ENCODE assay signal across 8 cellular contexts in genomic region chr9:122213102-122213588, GRCh38. TPM values are rescaled to one million over a fixed set of nuclear protein-coding genes. Genes with fewer than 3 reads are reported as not detected.
DNase-seq lines count a peak whose midpoint lies in the region; ATAC-seq, FAIRE-seq and TF ChIP-seq lines count a peak whose summit lies in the region.
"Had no signal": no experiment of that assay in that cellular context is flagged by ENCODE, and none has a peak within 500 bp of the region (broad histone marks: within the 10 kb centered on the region; RNA-seq: fewer than 3 reads in every experiment).

No MANE protein-coding gene starts in this region.

- H3K36me3 ChIP-seq in IMR-90 (ENCODE audit: control insufficient read depth, insufficient read depth, low read length): no peaks in the 10 kb centered on the region
- no peaks in the 10 kb centered on the region for H3K36me3 ChIP-seq in osteoblast (ENCODE audit: insufficient read depth, low read length)

- no peak overlapping the region for H3K4me2 ChIP-seq in IMR-90 (ENCODE audit: low read depth, low read length)
- H3K4me2 ChIP-seq in osteoblast (ENCODE audit: insufficient read depth, low read length): peak overlapping the region; percentile 48

- POLR2A ChIA-PET in IMR-90 (lab: Charles Lee; ENCODE audit: unreplicated experiment): no interaction called here

- H2AFZ ChIP-seq in IMR-90 (replicated peaks; ENCODE audit: low read length, poor library complexity) (peak overlapping the region; percentile 84), osteoblast (ENCODE audit: low read length) (no peak overlapping the region)

- H2AK5ac ChIP-seq in IMR-90 (ENCODE audit: low read depth, low read length): no peak overlapping the region

- H2BK15ac ChIP-seq in IMR-90 (ENCODE audit: low read depth, low read length): no peak overlapping the region

- H3K4me3 Mint-ChIP-seq in brain: peak overlapping the region; percentile 54 to 79 (median 75)

- FAIRE-seq in H54 (lab: Jason Lieb, UNC): no peak
- FAIRE-seq: GM12878 had no signal

- no peak for TF ChIP-seq POLR2A in IMR-90 (IDR thresholded peaks at IDR 0.05; ENCODE audit: low read depth, low read length)
- no peak for TF ChIP-seq POLR2A in H54 (IDR thresholded peaks at IDR 0.05; ENCODE audit: low read depth, low read length)

- no peak overlapping the region for H3K18ac ChIP-seq in IMR-90 (ENCODE audit: low read depth, low read length)

- intact Hi-C loops in IMR-90 (cut with micrococcal nuclease): no loop called here

- H3K4me3 ChIP-seq in IMR-90 (ENCODE audit: insufficient read depth, low read depth, low read length): no peak overlapping the region
- H3K4me3 ChIP-seq in osteoblast (ENCODE audit: insufficient read depth, low read length): no peak overlapping the region
- H3K4me3 ChIP-seq: GM12878 had no signal

- CTCF ChIA-PET in IMR-90 (lab: Yijun Ruan, JAX): no interaction called here

- H2BK20ac ChIP-seq in IMR-90 (ENCODE audit: low read depth, low read length): no peak overlapping the region

- dilution Hi-C loops in IMR-90 (cut with HindIII; ENCODE audit: low sequenced_read_pairs, unreplicated experiment): no loop called here

- H3K9ac ChIP-seq in IMR-90 (ENCODE audit: low read depth, low read length): no peak overlapping the region

- no peak for TF ChIP-seq RAD21 in IMR-90 (IDR thresholded peaks at IDR 0.05; ENCODE audit: low read length)

- no peak overlapping the region for H3K14ac ChIP-seq in IMR-90 (replicated peaks; ENCODE audit: low read depth, low read length)

- peaks cover 21% of the 10 kb centered on the region for H3K4me1 Mint-ChIP-seq in brain

- H4K8ac ChIP-seq in IMR-90 (ENCODE audit: low read depth in 2 of 2, low read length in 2 of 2): no peak overlapping the region

- H3K27me3 ChIP-seq in IMR-90 (ENCODE audit: control insufficient read depth, insufficient read depth, low read length) (peaks cover 71% of the 10 kb centered on the region), osteoblast (ENCODE audit: insufficient read depth, low read length) (peaks cover 70% of the 10 kb centered on the region)

- H3K27ac ChIP-seq in IMR-90 (ENCODE audit: insufficient read depth, low read length) (no peak overlapping the region), osteoblast (ENCODE audit: low read depth, low read length) (no peak overlapping the region)

- H3K27me3 Mint-ChIP-seq in brain: peaks cover 98% of the 10 kb centered on the region

- no peaks in the 10 kb centered on the region for H3K9me1 ChIP-seq in IMR-90 (ENCODE audit: insufficient read depth, low read length)

- TF ChIP-seq CTCF in IMR-90 (conservative IDR thresholded peaks at IDR 0.05; ENCODE audit: low read depth, low read length) (no peak), brain (conservative IDR thresholded peaks at IDR 0.05) (no peak), osteoblast (IDR thresholded peaks at IDR 0.05; ENCODE audit: extremely low read depth, low read depth, low read length) (no peak)

- peaks cover 0 to 12% (median 4%) of the 10 kb centered on the region in 5 experiments for H3K9me3 Mint-ChIP-seq in brain

- in situ Hi-C loops in IMR-90 (cut with MboI; ENCODE audit: low sequenced_read_pairs): no loop called here

- H3K79me1 ChIP-seq in IMR-90 (ENCODE audit: low read depth in 1 of 2, low read length in 2 of 2): no peaks in the 10 kb centered on the region

- no peak overlapping the region for H3K27ac Mint-ChIP-seq in brain

- H3K36me3 Mint-ChIP-seq in brain: no peaks in the 10 kb centered on the region

- no peak overlapping the region for H2BK5ac ChIP-seq in IMR-90 (ENCODE audit: low read depth, low read length, poor library complexity, severe bottlenecking)

- H2AK9ac ChIP-seq in IMR-90 (replicated peaks; ENCODE audit: low read depth, low read length, poor library complexity): peak overlapping the region; percentile 15

- H3K4me1 ChIP-seq in IMR-90 (ENCODE audit: control insufficient read depth, insufficient read depth, low read length) (peaks cover 4% of the 10 kb centered on the region; the same call in 1 of the 2 replicates), osteoblast (ENCODE audit: insufficient read depth, low read length) (peaks cover under 1% of the 10 kb centered on the region)

- peaks cover 10% of the 10 kb centered on the region; the same call in 1 of the 2 replicates for H3K9me3 ChIP-seq in IMR-90 (ENCODE audit: control insufficient read depth, insufficient read depth, low read length)
- no peaks in the 10 kb centered on the region for H3K9me3 ChIP-seq in osteoblast (ENCODE audit: low read depth, low read length)

- 14% methylated on average over 3 of the region's 20 CpGs; no CpG with 5 or more reads in 1 of the 2 experiments for WGBS in IMR-90 (ENCODE audit: extremely low coverage in 2 of 2, insufficient read length in 1 of 2), 2 experiments

- H4K5ac ChIP-seq in IMR-90 (ENCODE audit: low read depth, low read length): no peak overlapping the region

- H3K4ac ChIP-seq in IMR-90 (ENCODE audit: low read depth, low read length): no peak overlapping the region

- DNase-seq in IMR-90: no peak
- peak; percentile 75 for DNase-seq in osteoblast (ENCODE audit: insufficient read length, low spot score, missing footprints)
- no peak for DNase-seq in H54 (ENCODE audit: insufficient read length, low spot score)

- H4K20me1 ChIP-seq in IMR-90 (ENCODE audit: insufficient read depth, low read length) (peaks cover 9% of the 10 kb centered on the region; the same call in 1 of the 2 replicates), osteoblast (ENCODE audit: insufficient read depth, low read length) (no peaks in the 10 kb centered on the region)

- H3K23ac ChIP-seq in IMR-90 (ENCODE audit: low read depth, low read length): no peak overlapping the region

- no peak overlapping the region for H2BK120ac ChIP-seq in IMR-90 (ENCODE audit: low read depth, low read length)

- no peak overlapping the region for H3K56ac ChIP-seq in IMR-90 (ENCODE audit: extremely low read depth, insufficient read depth, low read length)

- ATAC-seq in IMR-90 (ENCODE audit: low read depth) (no peak), GM18861 (IDR thresholded peaks at IDR 0.05; ENCODE audit: unreplicated experiment) (no peak), GM21576 (IDR thresholded peaks at IDR 0.05; ENCODE audit: unreplicated experiment) (no peak)

- BruUV-seq in IMR-90 (replicated peaks; lab: Mats Ljungman, UMichigan): no TSS peak

- H4K91ac ChIP-seq in IMR-90 (ENCODE audit: insufficient read depth, low read depth, low read length): no peak overlapping the region

- no peaks in the 10 kb centered on the region for H3K79me2 ChIP-seq in osteoblast (ENCODE audit: insufficient read depth, low read length)

TF ChIP-seq in IMR-90, 13 proteins besides CTCF, POLR2A, EP300 and RAD21 (continues in another document):
- no peak for TF ChIP-seq MXI1 (IDR thresholded peaks at IDR 0.05; ENCODE audit: borderline replicate concordance, low read depth, low read length)
- no peak for TF ChIP-seq BHLHE40 (IDR thresholded peaks at IDR 0.05; ENCODE audit: low read depth, low read length)
- no peak for TF ChIP-seq RFX5 (IDR thresholded peaks at IDR 0.05; ENCODE audit: low read depth, low read length)
- TF ChIP-seq RCOR1 (IDR thresholded peaks at IDR 0.05; ENCODE audit: insufficient replicate concordance, low read length): no peak
- TF ChIP-seq MAZ (IDR thresholded peaks at IDR 0.05; ENCODE audit: borderline replicate concordance, low read depth, low read length): no peak
- TF ChIP-seq FOS (IDR thresholded peaks at IDR 0.05; ENCODE audit: low read depth, low read length): no peak
- TF ChIP-seq CHD1 (IDR thresholded peaks at IDR 0.05; ENCODE audit: low read depth, low read length): no peak
- TF ChIP-seq MAFK (IDR thresholded peaks at IDR 0.05; ENCODE audit: low read depth, low read length): no peak
- no peak for TF ChIP-seq USF2 (IDR thresholded peaks at IDR 0.05; ENCODE audit: low read depth, low read length)
- no peak for TF ChIP-seq NFE2L2 (IDR thresholded peaks at IDR 0.05; ENCODE audit: low read depth, low read length)

RNA-seq across cellular contexts. Expression of gene LHX6, which starts 15.6 kb away (rescaled TPM):
- total RNA-seq in IMR-90 (2012; rRNA removed): under 0.01 TPM in 2 replicates
- polyA plus RNA-seq in IMR-90 (2012; rRNA removed): 0.05 and 0.17 TPM in 2 replicates
- 0.01 and 0.11 TPM in 2 replicates for polyA plus RNA-seq in IMR-90 (2012; cell fraction: cytosol; rRNA removed)
- 0.09 and 0.21 TPM in 2 replicates for polyA plus RNA-seq in IMR-90 (2012; cell fraction: nucleus; rRNA removed; ENCODE audit: low replicate concordance)
- polyA plus RNA-seq in brain (ENCODE audit: insufficient read depth, low read depth, low replicate concordance): 2.6 TPM
- total RNA-seq in osteoblast: not detected in 2 replicates
- total RNA-seq: GM12878 had no signal
- polyA plus RNA-seq: GM12878 had no signal

RNA-seq across cellular contexts. Expression of gene RBM18, which starts 51.5 kb away (rescaled TPM):
- total RNA-seq in IMR-90 (2012; rRNA removed) (8.1 and 8.4 TPM in 2 replicates), osteoblast (10.0 and 10.9 TPM in 2 replicates)
- polyA plus RNA-seq in IMR-90 (2012; rRNA removed) (13.8 and 15.6 TPM in 2 replicates), brain (ENCODE audit: insufficient read depth, low read depth, low replicate concordance) (25.6 TPM)
- 1.8 and 2.6 TPM in 2 replicates for polyA plus RNA-seq in IMR-90 (2012; cell fraction: cytosol; rRNA removed)
- polyA plus RNA-seq in IMR-90 (2012; cell fraction: nucleus; rRNA removed; ENCODE audit: low replicate concordance): 0.84 and 8.8 TPM in 2 replicates

RNA-seq across cellular contexts. Expression of gene MRRF, which starts 51.5 kb away (rescaled TPM):
- total RNA-seq in IMR-90 (2012; rRNA removed): 35.8 and 38.0 TPM in 2 replicates
- polyA plus RNA-seq in IMR-90 (2012; rRNA removed): 27.1 and 32.1 TPM in 2 replicates
- 6.7 and 9.3 TPM in 2 replicates for polyA plus RNA-seq in IMR-90 (2012; cell fraction: cytosol; rRNA removed)
- 10.8 and 60.6 TPM in 2 replicates for polyA plus RNA-seq in IMR-90 (2012; cell fraction: nucleus; rRNA removed; ENCODE audit: low replicate concordance)
- polyA plus RNA-seq in brain (ENCODE audit: insufficient read depth, low read depth, low replicate concordance): 20.4 TPM
- 35.8 and 41.5 TPM in 2 replicates for total RNA-seq in osteoblast

RNA-seq across cellular contexts. Expression of gene MORN5, which starts 53.4 kb away (rescaled TPM):
- total RNA-seq in IMR-90 (2012; rRNA removed) (not detected in 2 replicates), osteoblast (0.36 TPM in 1 of 2 replicates, not detected in the other)
- polyA plus RNA-seq in IMR-90 (2012; rRNA removed) (not detected in 2 replicates), brain (ENCODE audit: insufficient read depth, low read depth, low replicate concordance) (11.9 TPM)
- polyA plus RNA-seq in IMR-90 (2012; cell fraction: cytosol; rRNA removed): not detected in 2 replicates
- polyA plus RNA-seq in IMR-90 (2012; cell fraction: nucleus; rRNA removed; ENCODE audit: low replicate concordance): not detected in 2 replicates
- total RNA-seq: dermis microvascular lymphatic vessel endothelial cell, GM12878 had no signal
- polyA plus RNA-seq: GM12878 had no signal

RNA-seq across cellular contexts. Expression of gene NDUFA8, which starts 53.6 kb away (rescaled TPM):
- 45.2 and 80.8 TPM in 2 replicates for total RNA-seq in IMR-90 (2012; rRNA removed)
- polyA plus RNA-seq in IMR-90 (2012; rRNA removed): 98.1 and 103 TPM in 2 replicates
- polyA plus RNA-seq in IMR-90 (2012; cell fraction: cytosol; rRNA removed): 54.5 and 98.8 TPM in 2 replicates
- 11.0 and 36.0 TPM in 2 replicates for polyA plus RNA-seq in IMR-90 (2012; cell fraction: nucleus; rRNA removed; ENCODE audit: low replicate concordance)
- polyA plus RNA-seq in brain (ENCODE audit: insufficient read depth, low read depth, low replicate concordance): 207 TPM
- 17.0 and 18.3 TPM in 2 replicates for total RNA-seq in osteoblast
